In genomic region chr2:11446733-11447248, GRCh38 we compare ENCODE assay signal across 8 cellular contexts. TPM values are rescaled to one million over a fixed set of nuclear protein-coding genes. Genes with fewer than 3 reads are reported as not detected.
DNase-seq lines count a peak whose midpoint lies in the region; ATAC-seq and TF ChIP-seq lines count a peak whose summit lies in the region.

No MANE protein-coding gene starts in this region.

- H3K36me3 Mint-ChIP-seq in nephron progenitor cell (ENCODE audit: low read depth): peaks cover 63% of the 10 kb centered on the region

- ATAC-seq in GM21825 (IDR thresholded peaks at IDR 0.05; ENCODE audit: unreplicated experiment): peak; percentile 52
- ATAC-seq in HG02973 (IDR thresholded peaks at IDR 0.05; ENCODE audit: unreplicated experiment): no peak

- H3K4me3 Mint-ChIP-seq in nephron progenitor cell: no peak overlapping the region

- no peak overlapping the region for H3K4me3 ChIP-seq in fibroblast of mammary gland (ENCODE audit: control insufficient read depth, low read depth, low read length)

- H3K27ac ChIP-seq in C4-2B: no peak overlapping the region

- DNase-seq in NCI-H526 (lab: John Stamatoyannopoulos, UW): peak; percentile 32 to 63
- DNase-seq in activated T-cell treated with anti-CD3 and anti-CD28 coated beads for 1 hour (ENCODE audit: low read depth): peak; percentile 27
- peak; percentile 74 for DNase-seq in fibroblast of mammary gland (ENCODE audit: low read depth)
- DNase-seq in nephron progenitor cell: peak; percentile 69
- DNase-seq in ureter (ENCODE audit: low spot score): peak; percentile 54

- peak; percentile 83 for TF ChIP-seq CTCF in C4-2B (conservative IDR thresholded peaks at IDR 0.05)
- peak; percentile 83 for TF ChIP-seq CTCF in fibroblast of mammary gland (conservative IDR thresholded peaks at IDR 0.05; ENCODE audit: control insufficient read depth, insufficient read depth, low read depth, low read length)
- TF ChIP-seq CTCF in nephron progenitor cell (IDR thresholded peaks at IDR 0.05): peak; percentile 88

- H3K4me1 Mint-ChIP-seq in nephron progenitor cell: no peaks in the 10 kb centered on the region

- peak overlapping the region; percentile 72 for H3K27ac Mint-ChIP-seq in nephron progenitor cell

- peaks cover 14% of the 10 kb centered on the region for H3K9me3 Mint-ChIP-seq in nephron progenitor cell

- H3K27me3 Mint-ChIP-seq in nephron progenitor cell (ENCODE audit: low read depth, poor library complexity): no peaks in the 10 kb centered on the region

RNA-seq across cellular contexts. Expression of gene E2F6, which starts 19.2 kb away (rescaled TPM):
- total RNA-seq in ureter: 13.4 TPM
